In the genomic region with DNA sequence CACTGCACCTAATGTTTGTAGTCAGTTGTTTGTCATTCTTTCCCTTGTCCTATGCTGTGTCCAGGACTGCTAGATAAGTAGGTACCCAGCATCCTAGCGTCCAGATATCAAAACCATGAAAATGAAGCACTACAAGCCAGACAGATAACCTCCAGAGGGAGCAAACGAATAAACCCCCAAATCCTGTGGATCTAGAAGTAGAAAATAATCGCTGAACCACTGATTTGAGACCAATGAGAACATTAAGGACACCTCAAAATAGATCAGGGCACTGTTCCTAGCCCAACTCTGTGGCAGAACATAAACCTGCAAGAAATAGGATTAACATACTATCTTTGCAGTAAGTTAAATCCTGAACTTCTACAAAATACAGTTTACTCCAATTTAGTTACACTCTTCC, we compare ENCODE assay signal across 1 cellular context.
TF ChIP-seq lines count a peak whose summit lies in the region.

No MANE protein-coding gene starts in this region.

TF ChIP-seq in WTC11, 78 proteins besides CTCF, POLR2A, EP300 and RAD21 (continued from another document):
- TF ChIP-seq, protein P1, sequence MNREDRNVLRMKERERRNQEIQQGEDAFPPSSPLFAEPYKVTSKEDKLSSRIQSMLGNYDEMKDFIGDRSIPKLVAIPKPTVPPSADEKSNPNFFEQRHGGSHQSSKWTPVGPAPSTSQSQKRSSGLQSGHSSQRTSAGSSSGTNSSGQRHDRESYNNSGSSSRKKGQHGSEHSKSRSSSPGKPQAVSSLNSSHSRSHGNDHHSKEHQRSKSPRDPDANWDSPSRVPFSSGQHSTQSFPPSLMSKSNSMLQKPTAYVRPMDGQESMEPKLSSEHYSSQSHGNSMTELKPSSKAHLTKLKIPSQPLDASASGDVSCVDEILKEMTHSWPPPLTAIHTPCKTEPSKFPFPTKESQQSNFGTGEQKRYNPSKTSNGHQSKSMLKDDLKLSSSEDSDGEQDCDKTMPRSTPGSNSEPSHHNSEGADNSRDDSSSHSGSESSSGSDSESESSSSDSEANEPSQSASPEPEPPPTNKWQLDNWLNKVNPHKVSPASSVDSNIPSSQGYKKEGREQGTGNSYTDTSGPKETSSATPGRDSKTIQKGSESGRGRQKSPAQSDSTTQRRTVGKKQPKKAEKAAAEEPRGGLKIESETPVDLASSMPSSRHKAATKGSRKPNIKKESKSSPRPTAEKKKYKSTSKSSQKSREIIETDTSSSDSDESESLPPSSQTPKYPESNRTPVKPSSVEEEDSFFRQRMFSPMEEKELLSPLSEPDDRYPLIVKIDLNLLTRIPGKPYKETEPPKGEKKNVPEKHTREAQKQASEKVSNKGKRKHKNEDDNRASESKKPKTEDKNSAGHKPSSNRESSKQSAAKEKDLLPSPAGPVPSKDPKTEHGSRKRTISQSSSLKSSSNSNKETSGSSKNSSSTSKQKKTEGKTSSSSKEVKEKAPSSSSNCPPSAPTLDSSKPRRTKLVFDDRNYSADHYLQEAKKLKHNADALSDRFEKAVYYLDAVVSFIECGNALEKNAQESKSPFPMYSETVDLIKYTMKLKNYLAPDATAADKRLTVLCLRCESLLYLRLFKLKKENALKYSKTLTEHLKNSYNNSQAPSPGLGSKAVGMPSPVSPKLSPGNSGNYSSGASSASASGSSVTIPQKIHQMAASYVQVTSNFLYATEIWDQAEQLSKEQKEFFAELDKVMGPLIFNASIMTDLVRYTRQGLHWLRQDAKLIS (CRISPR knock-in tag; IDR thresholded peaks at IDR 0.05; ENCODE audit: borderline replicate concordance): no peak
- TF ChIP-seq, protein P2, sequence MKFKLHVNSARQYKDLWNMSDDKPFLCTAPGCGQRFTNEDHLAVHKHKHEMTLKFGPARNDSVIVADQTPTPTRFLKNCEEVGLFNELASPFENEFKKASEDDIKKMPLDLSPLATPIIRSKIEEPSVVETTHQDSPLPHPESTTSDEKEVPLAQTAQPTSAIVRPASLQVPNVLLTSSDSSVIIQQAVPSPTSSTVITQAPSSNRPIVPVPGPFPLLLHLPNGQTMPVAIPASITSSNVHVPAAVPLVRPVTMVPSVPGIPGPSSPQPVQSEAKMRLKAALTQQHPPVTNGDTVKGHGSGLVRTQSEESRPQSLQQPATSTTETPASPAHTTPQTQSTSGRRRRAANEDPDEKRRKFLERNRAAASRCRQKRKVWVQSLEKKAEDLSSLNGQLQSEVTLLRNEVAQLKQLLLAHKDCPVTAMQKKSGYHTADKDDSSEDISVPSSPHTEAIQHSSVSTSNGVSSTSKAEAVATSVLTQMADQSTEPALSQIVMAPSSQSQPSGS (CRISPR knock-in tag; IDR thresholded peaks at IDR 0.05; ENCODE audit: borderline replicate concordance, low read depth): no peak
- no peak for TF ChIP-seq CREB1 (CRISPR knock-in tag; IDR thresholded peaks at IDR 0.05)
